ENCODE assay signal across 8 cellular contexts in genomic region chr6:114260810-114261209, GRCh38.
"Had no signal": no experiment of that assay in that cellular context is flagged by ENCODE, and none has a peak within 500 bp of the region (broad histone marks: within the 10 kb centered on the region; RNA-seq: fewer than 3 reads in every experiment).

No MANE protein-coding gene starts in this region.

- FAIRE-seq: H1, H54, K562 had no signal

- H3K27ac ChIP-seq: HL-60 had no signal

- H2AFZ ChIP-seq: GM23338 had no signal

- DNase-seq: H9, HCEC 1CT, IMR-90 had no signal

- H3K4me2 ChIP-seq: GM23338 had no signal

- ATAC-seq: GM23338, K562 had no signal

- H3K4me3 ChIP-seq: GM23338, K562 had no signal
